Comparison of ENCODE assay signal across 17 cellular contexts in the genomic region with DNA sequence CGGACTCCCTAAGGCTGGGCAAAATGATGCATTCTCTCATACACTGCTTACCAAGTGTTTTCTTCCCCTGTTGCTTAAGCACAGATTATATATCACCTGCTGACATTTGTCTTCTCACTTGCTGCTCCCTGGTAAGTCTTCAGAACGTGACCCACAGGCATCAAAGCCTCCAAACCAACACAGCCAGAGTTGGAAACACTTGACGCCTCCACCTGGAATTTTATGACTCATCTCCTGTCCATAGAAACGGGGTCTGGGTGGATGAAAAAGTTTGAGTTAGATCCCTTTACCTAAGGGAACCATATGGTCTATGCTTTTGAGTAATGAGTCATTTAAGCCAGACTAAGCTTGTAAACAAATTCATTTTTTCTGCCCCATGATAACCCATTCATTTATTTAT.
DNase-seq lines count a peak whose midpoint lies in the region; TF ChIP-seq lines count a peak whose summit lies in the region.
"Had no signal": no experiment of that assay in that cellular context is flagged by ENCODE, and none has a peak within 500 bp of the region (broad histone marks: within the 10 kb centered on the region; RNA-seq: fewer than 3 reads in every experiment).

No MANE protein-coding gene starts in this region.

- TF ChIP-seq CTCF in endodermal cell (conservative IDR thresholded peaks at IDR 0.05), result no peak
- no peak for TF ChIP-seq CTCF in nephron (IDR thresholded peaks at IDR 0.05; ENCODE audit: unreplicated experiment in 3 of 3)
- TF ChIP-seq CTCF in GM10248 (IDR thresholded peaks at IDR 0.05; ENCODE audit: control extremely low read depth, extremely low read depth, low read depth, missing control alignments), result no peak

- H3K36me3 ChIP-seq in MG63, result no peaks in the 10 kb centered on the region
- H3K36me3 ChIP-seq in endodermal cell (ENCODE audit: control insufficient read depth, insufficient read depth, low read length), result no peaks in the 10 kb centered on the region
- H3K36me3 ChIP-seq: BE2C, pancreas had no signal

- H3K4me3 ChIP-seq in MG63 (no peak overlapping the region), endodermal cell (ENCODE audit: low read length) (no peak overlapping the region)
- H3K4me3 ChIP-seq: pancreas had no signal

- H3K9me3 ChIP-seq in MG63 (no peaks in the 10 kb centered on the region), endodermal cell (ENCODE audit: control insufficient read depth, low read length) (peaks cover 27% of the 10 kb centered on the region)
- H3K9me3 ChIP-seq: BE2C, pancreas had no signal

- H3K27me3 ChIP-seq in MG63, result 0 out of 2 replicates have a peak, but pooled peaks cover 3% of the 10 kb centered on the region
- H3K27me3 ChIP-seq in endodermal cell (ENCODE audit: control insufficient read depth, insufficient read depth, low read length, poor library complexity, severe bottlenecking), result no peaks in the 10 kb centered on the region
- H3K27me3 ChIP-seq: BE2C, pancreas had no signal

- no peaks in the 10 kb centered on the region for H3K4me1 ChIP-seq in endodermal cell (ENCODE audit: control insufficient read depth, insufficient read depth, low read length)
- H3K4me1 ChIP-seq: BE2C, pancreas had no signal

- no peak overlapping the region for H3K4me3 Mint-ChIP-seq in endodermal cell
- no peak overlapping the region for H3K4me3 Mint-ChIP-seq in nephron
- H3K4me3 Mint-ChIP-seq: naive thymus-derived CD8-positive, alpha-beta T cell; stimulated activated naive B cell treated with anti-CD40 and anti-IgM and Interleukin-4, amounts not matched to agents 10 μg/mL and 1 μg/mL and 100 μg/mL, for 72 hours had no signal

- peaks cover 38% of the 10 kb centered on the region for H3K9me3 Mint-ChIP-seq in endodermal cell
- peaks cover 14% of the 10 kb centered on the region for H3K9me3 Mint-ChIP-seq in nephron

- no peak overlapping the region for H3K27ac ChIP-seq in endodermal cell (ENCODE audit: low read depth, low read length)
- H3K27ac ChIP-seq: pancreas had no signal

- H3K9ac ChIP-seq in endodermal cell (ENCODE audit: extremely low read depth, low read length, poor library complexity, severe bottlenecking), result no peak overlapping the region

- H3K36me3 Mint-ChIP-seq in endodermal cell (ENCODE audit: low read depth) (no peaks in the 10 kb centered on the region), nephron (ENCODE audit: low read depth) (peaks cover 8% of the 10 kb centered on the region)
- H3K36me3 Mint-ChIP-seq: stimulated activated naive B cell treated with anti-CD40 and anti-IgM and Interleukin-4, amounts not matched to agents 10 μg/mL and 1 μg/mL and 100 μg/mL, for 72 hours had no signal

- POLR2A ChIA-PET in GM10248 (lab: Yijun Ruan, JAX), result no interaction called here

- H3K27me3 Mint-ChIP-seq in endodermal cell (ENCODE audit: insufficient read depth) (peaks cover 6% of the 10 kb centered on the region), nephron (ENCODE audit: low read depth) (peaks cover 8% of the 10 kb centered on the region)

- H3K4me1 Mint-ChIP-seq in endodermal cell (peaks cover 5% of the 10 kb centered on the region), nephron (peaks cover 15% of the 10 kb centered on the region)
- H3K4me1 Mint-ChIP-seq: naive thymus-derived CD8-positive, alpha-beta T cell had no signal

- H3K27ac Mint-ChIP-seq in endodermal cell (no peak overlapping the region), nephron (peak overlapping the region in 2 of 3 experiments; percentile 5 to 9)
- H3K27ac Mint-ChIP-seq: naive thymus-derived CD8-positive, alpha-beta T cell; stimulated activated naive B cell treated with anti-CD40 and anti-IgM and Interleukin-4, amounts not matched to agents 10 μg/mL and 1 μg/mL and 100 μg/mL, for 72 hours had no signal

- CTCF ChIA-PET in GM10248 (lab: Yijun Ruan, JAX), result no interaction called here

- 65 to 100% methylated on average over 1 to 4 of the region's 4 CpGs for WGBS in endodermal cell (ENCODE audit: insufficient coverage in 1 of 2, insufficient read length in 1 of 2), 2 experiments

- peak; percentile 13 for DNase-seq in ELR (ENCODE audit: low read depth)
- peak; percentile 41 for DNase-seq in MG63
- DNase-seq in endodermal cell, result peak; percentile 69
- DNase-seq in GM10248 (ENCODE audit: extremely low spot score), result no peak
- DNase-seq in DMS79 treated with DMSO at 0.1 percent for 48 hours (lab: John Stamatoyannopoulos, UW), result no peak
- no peak for DNase-seq in stimulated activated CD4-positive, alpha-beta T cell treated with anti-CD3 and anti-CD28 coated beads, Interleukin-15, amount 100 ng/mL, for 24 hours
- DNase-seq: activated CD4-positive, alpha-beta T cell treated with anti-CD3 and anti-CD28 coated beads, Interleukin-2, amount 50 U/mL, for 1 hour; activated gamma-delta T cell treated with Interleukin-2 at 50 U/mL for 16 hours; amniotic stem cell; BE2C; Calu3; effector CD8-positive, alpha-beta T cell; naive thymus-derived CD8-positive, alpha-beta T cell; NCI-H2227 treated with DMSO at 0.1 percent for 48 hours; pancreas; stimulated activated naive B cell treated with anti-CD40 and anti-IgM and Interleukin-4, amounts not matched to agents 10 μg/mL and 1 μg/mL and 100 μg/mL, for 72 hours had no signal

Comparison
In these comparisons a context has a peak if more than half of its experiments do, and no peak if none do; other contexts are left out.
1. DNase-seq: peak in ELR (single experiment), MG63 (single experiment) and endodermal cell (single experiment); none in GM10248 (single experiment), DMS79 treated with DMSO at 0.1 percent for 48 hours (single experiment) and stimulated activated CD4-positive, alpha-beta T cell treated with anti-CD3 and anti-CD28 coated beads, Interleukin-15, amount 100 ng/mL, for 24 hours (single experiment).